In genomic region chr17:16975266-16975651, GRCh38 we compare ENCODE assay signal across 1 cellular context.
TF ChIP-seq lines count a peak whose summit lies in the region.

No MANE protein-coding gene starts in this region.

TF ChIP-seq in HepG2, 621 proteins besides CTCF, POLR2A, EP300 and RAD21:
- TF ChIP-seq TBL1XR1 (IDR thresholded peaks at IDR 0.05; ENCODE audit: borderline replicate concordance, low read length, partially characterized antibody) (no peak), ATF7-NPFF (CRISPR knock-in tag; IDR thresholded peaks at IDR 0.05; ENCODE audit: low read depth) (no peak), CENPT (CRISPR knock-in tag; IDR thresholded peaks at IDR 0.05; ENCODE audit: low read depth) (no peak), ZNF281 (CRISPR knock-in tag; IDR thresholded peaks at IDR 0.05; ENCODE audit: borderline replicate concordance) (no peak)
